Comparison of ENCODE assay signal across 1 cellular context in the genomic region with DNA sequence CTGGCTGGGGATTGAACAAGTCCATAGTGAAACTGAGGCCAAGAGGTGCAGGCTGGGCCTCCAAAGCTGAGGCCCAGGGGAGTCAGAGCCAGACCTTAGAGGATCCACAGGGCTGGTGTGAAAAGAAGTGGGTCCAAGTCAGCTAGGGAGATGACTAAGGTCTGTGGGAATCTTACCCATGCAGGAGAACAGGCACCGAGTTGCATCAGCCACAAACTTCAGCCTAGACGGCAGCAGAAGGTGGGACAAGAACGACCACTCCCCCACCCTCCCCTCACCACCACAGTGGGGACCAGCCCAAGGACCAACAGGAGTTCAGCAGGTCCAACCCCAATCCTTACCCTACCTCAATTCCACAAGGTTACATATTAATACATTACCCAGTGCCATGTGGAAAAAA.
TF ChIP-seq lines count a peak whose summit lies in the region.

No MANE protein-coding gene starts in this region.

TF ChIP-seq in SK-N-SH, 30 proteins besides CTCF, POLR2A, EP300 and RAD21 (continued from another document):
- TF ChIP-seq, protein P1, sequence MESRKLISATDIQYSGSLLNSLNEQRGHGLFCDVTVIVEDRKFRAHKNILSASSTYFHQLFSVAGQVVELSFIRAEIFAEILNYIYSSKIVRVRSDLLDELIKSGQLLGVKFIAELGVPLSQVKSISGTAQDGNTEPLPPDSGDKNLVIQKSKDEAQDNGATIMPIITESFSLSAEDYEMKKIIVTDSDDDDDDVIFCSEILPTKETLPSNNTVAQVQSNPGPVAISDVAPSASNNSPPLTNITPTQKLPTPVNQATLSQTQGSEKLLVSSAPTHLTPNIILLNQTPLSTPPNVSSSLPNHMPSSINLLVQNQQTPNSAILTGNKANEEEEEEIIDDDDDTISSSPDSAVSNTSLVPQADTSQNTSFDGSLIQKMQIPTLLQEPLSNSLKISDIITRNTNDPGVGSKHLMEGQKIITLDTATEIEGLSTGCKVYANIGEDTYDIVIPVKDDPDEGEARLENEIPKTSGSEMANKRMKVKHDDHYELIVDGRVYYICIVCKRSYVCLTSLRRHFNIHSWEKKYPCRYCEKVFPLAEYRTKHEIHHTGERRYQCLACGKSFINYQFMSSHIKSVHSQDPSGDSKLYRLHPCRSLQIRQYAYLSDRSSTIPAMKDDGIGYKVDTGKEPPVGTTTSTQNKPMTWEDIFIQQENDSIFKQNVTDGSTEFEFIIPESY (IDR thresholded peaks at IDR 0.05; ENCODE audit: borderline replicate concordance, low read depth) = no peak
- TF ChIP-seq FOSL2 (IDR thresholded peaks at IDR 0.05; ENCODE audit: borderline replicate concordance, low read depth) = no peak
